ENCODE assay signal across 8 cellular contexts in the genomic region with DNA sequence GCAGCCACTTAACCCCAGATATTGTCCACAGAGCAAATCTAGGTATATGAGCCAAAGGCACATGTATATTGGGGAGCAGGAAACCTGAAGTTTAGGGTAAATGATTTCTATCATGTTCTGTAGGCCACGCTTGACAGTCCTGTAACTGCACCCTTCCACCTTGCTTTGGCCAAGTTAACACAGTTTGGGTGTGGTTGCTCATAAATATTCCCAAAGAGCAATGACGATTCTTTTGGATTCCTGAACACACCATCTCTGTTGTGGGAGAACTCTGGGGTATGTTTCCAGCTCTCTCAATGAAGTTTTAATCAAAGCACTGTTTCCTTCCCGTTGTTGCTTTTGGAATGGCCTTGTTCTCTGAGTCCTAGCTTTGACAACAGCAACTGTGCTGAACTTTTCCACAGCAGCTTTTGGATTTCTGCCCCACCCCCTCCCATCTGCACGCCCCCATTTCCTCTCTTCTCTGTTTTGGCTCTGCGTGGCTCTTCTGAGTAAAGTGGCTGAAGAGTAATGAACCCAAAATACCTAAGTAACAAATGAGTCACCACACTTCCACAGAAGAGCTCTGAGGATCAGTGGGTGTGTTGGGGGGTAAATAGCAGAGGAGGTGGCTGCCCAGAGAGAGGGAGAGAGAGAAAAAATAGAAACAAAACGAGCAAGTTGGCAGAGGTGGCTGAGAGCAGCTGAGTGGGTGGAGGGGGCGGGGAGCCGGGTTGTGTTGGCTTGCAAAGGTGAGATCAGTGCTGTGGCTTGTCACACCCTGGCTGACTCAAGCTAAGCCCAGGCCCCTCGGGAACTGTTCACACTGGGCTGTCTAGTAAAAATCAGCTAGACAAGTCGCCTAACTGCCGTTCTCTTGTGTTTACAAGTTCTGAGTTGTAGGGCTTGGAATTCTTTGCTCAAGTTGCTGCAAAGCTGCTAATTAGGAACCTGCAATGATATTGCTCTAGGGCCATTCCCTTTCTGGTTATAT. TPM values are rescaled to one million over a fixed set of nuclear protein-coding genes. Genes with fewer than 3 reads are reported as not detected.
DNase-seq lines count a peak whose midpoint lies in the region; FAIRE-seq and TF ChIP-seq lines count a peak whose summit lies in the region.

No MANE protein-coding gene starts in this region.

- no peaks in the 10 kb centered on the region for H3K36me3 ChIP-seq in mesodermal cell (ENCODE audit: control insufficient read depth, insufficient read depth, low read length)

- WGBS in mesodermal cell (ENCODE audit: insufficient coverage in 2 of 2), 2 experiments, result 32 to 38% methylated on average over 8 to 9 of the region's 11 CpGs

- H3K27ac ChIP-seq in mesodermal cell (ENCODE audit: low read depth, low read length, severe bottlenecking), result peak overlapping the region; percentile 88

- TF ChIP-seq POLR2A in GM12891 (IDR thresholded peaks at IDR 0.05; ENCODE audit: low read depth, low read length), result peak; percentile 25; the same call in 1 of the 2 replicates

- no peak overlapping the region for H3K4me3 ChIP-seq in mesodermal cell (ENCODE audit: extremely low read depth, insufficient read depth, low read length, poor library complexity, severe bottlenecking)

- FAIRE-seq in GM12891 (lab: Jason Lieb, UNC), result peak; percentile 99

- no peak for DNase-seq in GM12891 (ENCODE audit: insufficient read length, low spot score)
- peak; percentile 84 for DNase-seq in HCEC 1CT
- DNase-seq in M059J (ENCODE audit: low read depth), result peak; percentile 96
- peak; percentile 98 for DNase-seq in activated CD4-positive, alpha-beta T cell treated with anti-CD3 and anti-CD28 coated beads, Interleukin-2, amount 50 U/mL, for 48 hours
- DNase-seq in effector CD4-positive, alpha-beta T cell, result peak; percentile 81
- DNase-seq in stimulated activated CD8-positive, alpha-beta memory T cell treated with anti-CD3 and anti-CD28 coated beads, Interleukin-15, amount 100 ng/mL, for 48 hours (ENCODE audit: low read depth in 2 of 2), result peak; percentile 96 to 97
- no peak for DNase-seq in NCI-H1048 (lab: John Stamatoyannopoulos, UW)

- peaks cover 20% of the 10 kb centered on the region for H3K4me1 ChIP-seq in mesodermal cell (ENCODE audit: control insufficient read depth, insufficient read depth, low read length, poor library complexity, severe bottlenecking)

- H3K9me3 ChIP-seq in mesodermal cell (ENCODE audit: control insufficient read depth, low read length), result no peaks in the 10 kb centered on the region

TF ChIP-seq in GM12891, 5 proteins besides CTCF, POLR2A, EP300 and RAD21:
- TF ChIP-seq POU2F2 (IDR thresholded peaks at IDR 0.05; ENCODE audit: low read depth, low read length) (peak; percentile 85), PAX5 (IDR thresholded peaks at IDR 0.05; ENCODE audit: insufficient read depth, low read length, severe bottlenecking) (peak; percentile 21), TAF1 (IDR thresholded peaks at IDR 0.05; ENCODE audit: low read depth, low read length) (peak; percentile 48; the same call in 1 of the 2 replicates), SPI1 (IDR thresholded peaks at IDR 0.05; ENCODE audit: low read depth, low read length) (peak; percentile 61), POLR2AphosphoS5 (IDR thresholded peaks at IDR 0.05; ENCODE audit: low read depth, low read length) (no peak; the same call in 1 of the 2 replicates)

RNA-seq across cellular contexts. Expression of gene RAP1A, which starts 26.9 kb away (rescaled TPM):
- 120 TPM for polyA plus RNA-seq in GM12891 (2012; ENCODE audit: low read depth, missing spikeins)
- 40.5 and 68.7 TPM in 2 replicates for total RNA-seq in M059J (2014; rRNA removed; shearing (Covaris generic))
- polyA plus RNA-seq in mesodermal cell (2013, experiment 1 of 2), result 47.0 TPM
- 54.6 TPM for polyA plus RNA-seq in mesodermal cell (2013, experiment 2 of 2)

Comparison
In these comparisons a context has a peak if more than half of its experiments do, and no peak if none do; other contexts are left out.
1. DNase-seq: peak in HCEC 1CT (single experiment), M059J (single experiment), activated CD4-positive, alpha-beta T cell treated with anti-CD3 and anti-CD28 coated beads, Interleukin-2, amount 50 U/mL, for 48 hours (2 of 2), effector CD4-positive, alpha-beta T cell (single experiment) and stimulated activated CD8-positive, alpha-beta memory T cell treated with anti-CD3 and anti-CD28 coated beads, Interleukin-15, amount 100 ng/mL, for 48 hours (2 of 2); none in GM12891 (single experiment) and NCI-H1048 (single experiment).